In genomic region chr19:32287811-32288227, GRCh38 we compare ENCODE assay signal across 8 cellular contexts. TPM values are rescaled to one million over a fixed set of nuclear protein-coding genes. Genes with fewer than 3 reads are reported as not detected.
DNase-seq lines count a peak whose midpoint lies in the region; ATAC-seq and TF ChIP-seq lines count a peak whose summit lies in the region.

No MANE protein-coding gene starts in this region.

- H3K36me3 ChIP-seq in HAP-1 (replicated peaks), result no peaks in the 10 kb centered on the region

- in situ Hi-C loops in HAP-1 (cut with MboI; ENCODE audit: low sequenced_read_pairs), result loop anchor here (5.0 kb wide), 1 partner anchor 279 kb away; no protein-coding TSS in a partner anchor

- H3K27me3 ChIP-seq in HAP-1 (ENCODE audit: low read depth), result peaks cover 2% of the 10 kb centered on the region; the same call in 1 of the 2 replicates

- H3K9me3 ChIP-seq in HAP-1, result no peaks in the 10 kb centered on the region

- TF ChIP-seq CTCF in omental fat pad (IDR thresholded peaks at IDR 0.05), result no peak

- peak; percentile 44; the same call in 2 of the 3 replicates for ATAC-seq in SK-N-SH treated with all-trans-retinoic acid at 6 μM for 48 hours
- peak; percentile 81 for ATAC-seq in omental fat pad (ENCODE audit: low FRiP score)
- no peak for ATAC-seq in HG02571 (IDR thresholded peaks at IDR 0.05; ENCODE audit: unreplicated experiment)
- ATAC-seq in HG02973 (IDR thresholded peaks at IDR 0.05; ENCODE audit: unreplicated experiment), result no peak
- no peak for ATAC-seq in GM19463 (IDR thresholded peaks at IDR 0.05; ENCODE audit: unreplicated experiment)

- no peak overlapping the region for H3K4me3 ChIP-seq in HAP-1

- H3K4me1 ChIP-seq in HAP-1, result no peaks in the 10 kb centered on the region

- DNase-seq in CD1c-positive myeloid dendritic cell (ENCODE audit: extremely low spot score), result peak; percentile 16
- peak; percentile 69 to 87 for DNase-seq in HAP-1 (ENCODE audit: low spot score in 2 of 2)
- peak; percentile 66 for DNase-seq in fibroblast of the conjunctiva (ENCODE audit: low read depth)
- peak; percentile 51 for DNase-seq in omental fat pad (ENCODE audit: low spot score)

TF ChIP-seq in SK-N-SH treated with all-trans-retinoic acid at 6 μM for 48 hours, 23 proteins besides CTCF, POLR2A, EP300 and RAD21:
- no peak for TF ChIP-seq PPARA (CRISPR knock-in tag; IDR thresholded peaks at IDR 0.05; ENCODE audit: borderline replicate concordance)
- no peak for TF ChIP-seq CREB5 (CRISPR knock-in tag; IDR thresholded peaks at IDR 0.05; ENCODE audit: low read depth)
- no peak for TF ChIP-seq TOX (CRISPR knock-in tag; IDR thresholded peaks at IDR 0.05; ENCODE audit: borderline replicate concordance)
- no peak for TF ChIP-seq ZNF8 (CRISPR knock-in tag; IDR thresholded peaks at IDR 0.05)
- no peak for TF ChIP-seq ZC3H10 (CRISPR knock-in tag; IDR thresholded peaks at IDR 0.05)
- no peak for TF ChIP-seq CSDC2 (CRISPR knock-in tag; IDR thresholded peaks at IDR 0.05)
- no peak for TF ChIP-seq ZNF565 (CRISPR knock-in tag; conservative IDR thresholded peaks at IDR 0.05; ENCODE audit: low read depth)
- TF ChIP-seq, protein P1, sequence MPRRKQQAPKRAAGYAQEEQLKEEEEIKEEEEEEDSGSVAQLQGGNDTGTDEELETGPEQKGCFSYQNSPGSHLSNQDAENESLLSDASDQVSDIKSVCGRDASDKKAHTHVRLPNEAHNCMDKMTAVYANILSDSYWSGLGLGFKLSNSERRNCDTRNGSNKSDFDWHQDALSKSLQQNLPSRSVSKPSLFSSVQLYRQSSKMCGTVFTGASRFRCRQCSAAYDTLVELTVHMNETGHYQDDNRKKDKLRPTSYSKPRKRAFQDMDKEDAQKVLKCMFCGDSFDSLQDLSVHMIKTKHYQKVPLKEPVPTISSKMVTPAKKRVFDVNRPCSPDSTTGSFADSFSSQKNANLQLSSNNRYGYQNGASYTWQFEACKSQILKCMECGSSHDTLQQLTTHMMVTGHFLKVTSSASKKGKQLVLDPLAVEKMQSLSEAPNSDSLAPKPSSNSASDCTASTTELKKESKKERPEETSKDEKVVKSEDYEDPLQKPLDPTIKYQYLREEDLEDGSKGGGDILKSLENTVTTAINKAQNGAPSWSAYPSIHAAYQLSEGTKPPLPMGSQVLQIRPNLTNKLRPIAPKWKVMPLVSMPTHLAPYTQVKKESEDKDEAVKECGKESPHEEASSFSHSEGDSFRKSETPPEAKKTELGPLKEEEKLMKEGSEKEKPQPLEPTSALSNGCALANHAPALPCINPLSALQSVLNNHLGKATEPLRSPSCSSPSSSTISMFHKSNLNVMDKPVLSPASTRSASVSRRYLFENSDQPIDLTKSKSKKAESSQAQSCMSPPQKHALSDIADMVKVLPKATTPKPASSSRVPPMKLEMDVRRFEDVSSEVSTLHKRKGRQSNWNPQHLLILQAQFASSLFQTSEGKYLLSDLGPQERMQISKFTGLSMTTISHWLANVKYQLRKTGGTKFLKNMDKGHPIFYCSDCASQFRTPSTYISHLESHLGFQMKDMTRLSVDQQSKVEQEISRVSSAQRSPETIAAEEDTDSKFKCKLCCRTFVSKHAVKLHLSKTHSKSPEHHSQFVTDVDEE (CRISPR knock-in tag; IDR thresholded peaks at IDR 0.05), result no peak
- TF ChIP-seq GLIS3 (CRISPR knock-in tag; IDR thresholded peaks at IDR 0.05), result no peak
- TF ChIP-seq, protein P2, sequence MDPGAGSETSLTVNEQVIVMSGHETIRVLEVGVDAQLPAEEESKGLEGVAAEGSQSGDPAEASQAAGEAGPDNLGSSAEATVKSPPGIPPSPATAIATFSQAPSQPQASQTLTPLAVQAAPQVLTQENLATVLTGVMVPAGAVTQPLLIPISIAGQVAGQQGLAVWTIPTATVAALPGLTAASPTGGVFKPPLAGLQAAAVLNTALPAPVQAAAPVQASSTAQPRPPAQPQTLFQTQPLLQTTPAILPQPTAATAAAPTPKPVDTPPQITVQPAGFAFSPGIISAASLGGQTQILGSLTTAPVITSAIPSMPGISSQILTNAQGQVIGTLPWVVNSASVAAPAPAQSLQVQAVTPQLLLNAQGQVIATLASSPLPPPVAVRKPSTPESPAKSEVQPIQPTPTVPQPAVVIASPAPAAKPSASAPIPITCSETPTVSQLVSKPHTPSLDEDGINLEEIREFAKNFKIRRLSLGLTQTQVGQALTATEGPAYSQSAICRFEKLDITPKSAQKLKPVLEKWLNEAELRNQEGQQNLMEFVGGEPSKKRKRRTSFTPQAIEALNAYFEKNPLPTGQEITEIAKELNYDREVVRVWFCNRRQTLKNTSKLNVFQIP (CRISPR knock-in tag; IDR thresholded peaks at IDR 0.05; ENCODE audit: borderline replicate concordance, low read depth), result no peak
- no peak for TF ChIP-seq TCF4 (CRISPR knock-in tag; IDR thresholded peaks at IDR 0.05; ENCODE audit: borderline replicate concordance)
- TF ChIP-seq ARNTL (CRISPR knock-in tag; IDR thresholded peaks at IDR 0.05; ENCODE audit: borderline replicate concordance, low read depth), result no peak
- no peak for TF ChIP-seq ISL1 (CRISPR knock-in tag; IDR thresholded peaks at IDR 0.05)

RNA-seq across cellular contexts. Expression of gene ZNF507, which starts 57.6 kb away (rescaled TPM):
- total RNA-seq in omental fat pad, result 10 to 100 TPM; 12.2 to 29.6 (median 16.1) TPM

Comparison
In these comparisons a context has a peak if more than half of its experiments do, and no peak if none do; other contexts are left out.
1. DNase-seq: peak in every context shown above with its lines; median percentile 78 in HAP-1; 66 in fibroblast of the conjunctiva; 51 in omental fat pad; 16 in CD1c-positive myeloid dendritic cell.
2. ATAC-seq: peak in SK-N-SH treated with all-trans-retinoic acid at 6 μM for 48 hours (single experiment) and omental fat pad (single experiment); none in HG02571 (single experiment), HG02973 (single experiment) and GM19463 (single experiment).